21 cellular contexts compared by ENCODE assay signal in the genomic region with DNA sequence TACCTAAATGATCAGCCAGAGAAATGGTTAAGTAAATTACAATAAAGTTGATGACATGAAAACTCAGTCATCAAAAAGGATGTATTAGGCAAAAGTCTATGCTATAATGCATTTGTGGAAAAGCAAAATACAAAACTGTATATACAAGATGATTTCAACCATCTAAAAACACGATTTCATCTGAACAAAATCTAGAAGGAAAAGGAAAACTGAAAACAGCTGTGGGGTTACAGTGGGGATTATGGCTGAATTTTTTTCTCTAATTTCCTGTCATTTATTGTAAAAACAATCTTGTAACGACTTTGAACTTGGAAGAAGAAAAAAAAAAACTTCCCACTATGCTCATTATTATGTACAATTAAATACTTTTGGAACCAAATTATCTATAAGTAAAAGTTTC. TPM values are rescaled to one million over a fixed set of nuclear protein-coding genes. Genes with fewer than 3 reads are reported as not detected.
DNase-seq lines count a peak whose midpoint lies in the region; ATAC-seq and TF ChIP-seq lines count a peak whose summit lies in the region.
"Had no signal": no experiment of that assay in that cellular context is flagged by ENCODE, and none has a peak within 500 bp of the region (broad histone marks: within the 10 kb centered on the region; RNA-seq: fewer than 3 reads in every experiment).

No MANE protein-coding gene starts in this region.

- H3K36me3 ChIP-seq in heart left ventricle (no peaks in the 10 kb centered on the region), esophagus muscularis mucosa (peaks cover 0 to 3% (median 0%) of the 10 kb centered on the region in 4 donors), uterus (no peaks in the 10 kb centered on the region)
- H3K36me3 ChIP-seq: thoracic aorta had no signal

- H3K4me1 ChIP-seq in heart left ventricle: peaks cover 0 to 27% (median 10%) of the 10 kb centered on the region in 12 donors
- peaks cover 0 to 19% (median 3%) of the 10 kb centered on the region in 4 donors for H3K4me1 ChIP-seq in esophagus muscularis mucosa
- H3K4me1 ChIP-seq in uterus: no peaks in the 10 kb centered on the region

- TF ChIP-seq EP300 in esophagus muscularis mucosa (IDR thresholded peaks at IDR 0.05): no peak

- no peak overlapping the region for H3K4me3 Mint-ChIP-seq in nephron
- no peak overlapping the region for H3K4me3 Mint-ChIP-seq in activated CD8-positive, alpha-beta T cell treated with anti-CD3 and anti-CD28 coated beads, Interleukin-2, amount 10 ng/mL, durations not matched to agents 7 days and 5 days
- H3K4me3 Mint-ChIP-seq: activated naive CD8-positive, alpha-beta T cell treated with anti-CD3 and anti-CD28 coated beads, Interleukin-2, amount 10 ng/mL, durations not matched to agents 7 days and 5 days; activated T-cell treated with anti-CD3 and anti-CD28 coated beads, Interleukin-2, amount 50 U/mL, for 24 hours; CD4-positive, alpha-beta memory T cell had no signal

- H3K4me3 ChIP-seq in heart left ventricle: peak overlapping the region in 2 of 12 donors; percentile 3 to 31
- no peak overlapping the region for H3K4me3 ChIP-seq in esophagus muscularis mucosa
- no peak overlapping the region for H3K4me3 ChIP-seq in uterus
- H3K4me3 ChIP-seq: K562 had no signal

- peaks cover 21% of the 10 kb centered on the region for H3K36me3 Mint-ChIP-seq in nephron (ENCODE audit: low read depth)
- H3K36me3 Mint-ChIP-seq in activated CD8-positive, alpha-beta T cell treated with anti-CD3 and anti-CD28 coated beads, Interleukin-2, amount 10 ng/mL, durations not matched to agents 7 days and 5 days (ENCODE audit: low read depth): peaks cover 53% of the 10 kb centered on the region

- DNase-seq in heart left ventricle (no peak), Right ventricle myocardium superior (no peak), esophagus muscularis mucosa (ENCODE audit: extremely low spot score) (no peak), uterus (no peak), NCI-H1436 (lab: John Stamatoyannopoulos, UW) (no peak)
- no peak for DNase-seq in activated CD8-positive, alpha-beta T cell treated with anti-CD3 and anti-CD28 coated beads, Interleukin-2, amount 10 ng/mL, durations not matched to agents 7 days and 5 days
- DNase-seq: activated CD4-positive, alpha-beta T cell treated with anti-CD3 and anti-CD28 coated beads, Interleukin-2, amount 50 U/mL, for 1 hour; activated naive CD8-positive, alpha-beta T cell treated with anti-CD3 and anti-CD28 coated beads, Interleukin-2, amount 10 ng/mL, durations not matched to agents 7 days and 5 days; activated T-cell treated with anti-CD3 and anti-CD28 coated beads, Interleukin-2, amount 50 U/mL, for 24 hours; caudate nucleus; CD4-positive, alpha-beta memory T cell; mesendoderm; NCI-H69; right cardiac atrium; stimulated activated CD4-positive, alpha-beta T cell treated with anti-CD3 and anti-CD28 coated beads, Interleukin-4, amount 100 ng/mL, for 1 hour had no signal

- H3K27me3 ChIP-seq in heart left ventricle (no peaks in the 10 kb centered on the region), esophagus muscularis mucosa (no peaks in the 10 kb centered on the region), uterus (no peaks in the 10 kb centered on the region)
- H3K27me3 ChIP-seq: neutrophil had no signal

- H3K9me3 Mint-ChIP-seq in nephron: no peaks in the 10 kb centered on the region
- H3K9me3 Mint-ChIP-seq in activated CD8-positive, alpha-beta T cell treated with anti-CD3 and anti-CD28 coated beads, Interleukin-2, amount 10 ng/mL, durations not matched to agents 7 days and 5 days (ENCODE audit: insufficient read depth): no peaks in the 10 kb centered on the region
- H3K9me3 Mint-ChIP-seq: activated naive CD8-positive, alpha-beta T cell treated with anti-CD3 and anti-CD28 coated beads, Interleukin-2, amount 10 ng/mL, durations not matched to agents 7 days and 5 days; activated T-cell treated with anti-CD3 and anti-CD28 coated beads, Interleukin-2, amount 50 U/mL, for 24 hours; CD4-positive, alpha-beta memory T cell had no signal

- POLR2A ChIA-PET in activated CD8-positive, alpha-beta T cell treated with anti-CD3 and anti-CD28 coated beads, Interleukin-2, amount 10 ng/mL, durations not matched to agents 7 days and 5 days (lab: Charles Lee): no interaction called here

- no peaks in the 10 kb centered on the region for H3K27me3 Mint-ChIP-seq in nephron (ENCODE audit: low read depth)
- H3K27me3 Mint-ChIP-seq in activated CD8-positive, alpha-beta T cell treated with anti-CD3 and anti-CD28 coated beads, Interleukin-2, amount 10 ng/mL, durations not matched to agents 7 days and 5 days (ENCODE audit: low read depth): no peaks in the 10 kb centered on the region
- H3K27me3 Mint-ChIP-seq: activated naive CD8-positive, alpha-beta T cell treated with anti-CD3 and anti-CD28 coated beads, Interleukin-2, amount 10 ng/mL, durations not matched to agents 7 days and 5 days; activated T-cell treated with anti-CD3 and anti-CD28 coated beads, Interleukin-2, amount 50 U/mL, for 24 hours; CD4-positive, alpha-beta memory T cell had no signal

- WGBS in heart left ventricle, 4 donors: 37 to 61% (median 43%) methylated on average over 2 of the region's 2 CpGs
- 62% methylated on average over 2 of the region's 2 CpGs for WGBS in esophagus muscularis mucosa

- H3K9me3 ChIP-seq in heart left ventricle: no peaks in the 10 kb centered on the region
- no peaks in the 10 kb centered on the region for H3K9me3 ChIP-seq in esophagus muscularis mucosa
- no peaks in the 10 kb centered on the region for H3K9me3 ChIP-seq in uterus
- H3K9me3 ChIP-seq: neutrophil, thoracic aorta had no signal

- TF ChIP-seq POLR2A in heart left ventricle (IDR thresholded peaks at IDR 0.05) (no peak), esophagus muscularis mucosa (IDR thresholded peaks at IDR 0.05; ENCODE audit: low read depth) (no peak), uterus (IDR thresholded peaks at IDR 0.05) (no peak)

- ATAC-seq in heart left ventricle: no peak
- no peak for ATAC-seq in Right ventricle myocardium superior (ENCODE audit: poor library complexity)
- ATAC-seq in GM21529 (IDR thresholded peaks at IDR 0.05; ENCODE audit: unreplicated experiment): no peak
- ATAC-seq in activated CD8-positive, alpha-beta T cell treated with anti-CD3 and anti-CD28 coated beads, Interleukin-2, amount 10 ng/mL, durations not matched to agents 7 days and 5 days: no peak
- ATAC-seq: K562 had no signal

- H3K27ac ChIP-seq in heart left ventricle: peak overlapping the region in 11 of 12 donors; percentile 28 to 81 (median 65)
- peak overlapping the region; percentile 13 to 69 (median 40) for H3K27ac ChIP-seq in esophagus muscularis mucosa (replicated peaks in 1 of 4)
- peak overlapping the region; percentile 79 to 84 for H3K27ac ChIP-seq in uterus
- H3K27ac ChIP-seq: HL-60, neutrophil had no signal

- CTCF ChIA-PET in activated CD8-positive, alpha-beta T cell treated with anti-CD3 and anti-CD28 coated beads, Interleukin-2, amount 10 ng/mL, durations not matched to agents 7 days and 5 days (lab: Charles Lee): no interaction called here

- peaks cover 29% of the 10 kb centered on the region for H3K4me1 Mint-ChIP-seq in nephron
- H3K4me1 Mint-ChIP-seq in activated CD8-positive, alpha-beta T cell treated with anti-CD3 and anti-CD28 coated beads, Interleukin-2, amount 10 ng/mL, durations not matched to agents 7 days and 5 days (ENCODE audit: low read depth): peaks cover 23% of the 10 kb centered on the region
- H3K4me1 Mint-ChIP-seq: CD4-positive, alpha-beta memory T cell had no signal

- TF ChIP-seq CTCF in heart left ventricle (IDR thresholded peaks at IDR 0.05): no peak
- no peak for TF ChIP-seq CTCF in esophagus muscularis mucosa (IDR thresholded peaks at IDR 0.05)
- no peak for TF ChIP-seq CTCF in nephron (IDR thresholded peaks at IDR 0.05; ENCODE audit: unreplicated experiment in 3 of 3)
- TF ChIP-seq CTCF in uterus (IDR thresholded peaks at IDR 0.05): no peak

- peak overlapping the region; percentile 83 to 98 (median 92) for H3K27ac Mint-ChIP-seq in nephron
- no peak overlapping the region for H3K27ac Mint-ChIP-seq in activated CD8-positive, alpha-beta T cell treated with anti-CD3 and anti-CD28 coated beads, Interleukin-2, amount 10 ng/mL, durations not matched to agents 7 days and 5 days
- H3K27ac Mint-ChIP-seq: activated naive CD8-positive, alpha-beta T cell treated with anti-CD3 and anti-CD28 coated beads, Interleukin-2, amount 10 ng/mL, durations not matched to agents 7 days and 5 days; activated T-cell treated with anti-CD3 and anti-CD28 coated beads, Interleukin-2, amount 50 U/mL, for 24 hours; CD4-positive, alpha-beta memory T cell had no signal

- intact Hi-C loops in heart left ventricle (cut with DNase I) (no loop called here), Right ventricle myocardium superior (cut with DNase I) (no loop called here), esophagus muscularis mucosa (cut with DNase I) (no loop called here), uterus (cut with DNase I; ENCODE audit: low total_unique reads) (no loop called here)

RNA-seq across cellular contexts. Expression of a gene that starts 30.3 kb away (rescaled TPM):
- total RNA-seq in heart left ventricle: 1 to 10 TPM; 1.1 to 7.8 (median 1.6) TPM
- 1 to 10 TPM; 2.3 to 2.7 TPM for polyA plus RNA-seq in heart left ventricle
- 2.4 TPM for total RNA-seq in Right ventricle myocardium superior
- 1 to 10 TPM; 2.9 to 5.1 (median 4.8) TPM for total RNA-seq in esophagus muscularis mucosa
- 10 to 100 TPM in 1 of 4 donors, 1 to 10 TPM in 1, under 1 TPM in 1, not detected in 1; 0.26 to 14.5 (median 8.4) TPM for total RNA-seq in uterus
- 10 to 100 TPM; 43.7 to 47.9 TPM for total RNA-seq in activated CD8-positive, alpha-beta T cell treated with anti-CD3 and anti-CD28 coated beads, Interleukin-2, amount 10 ng/mL, durations not matched to agents 7 days and 5 days

RNA-seq across cellular contexts. Expression of a gene that starts 30.5 kb away (rescaled TPM):
- 10 to 100 TPM in 5 of 9 donors, 1 to 10 TPM in 4; 7.4 to 18.3 (median 10.9) TPM for total RNA-seq in heart left ventricle
- polyA plus RNA-seq in heart left ventricle: 10 to 100 TPM; 16.8 to 18.1 TPM
- total RNA-seq in Right ventricle myocardium superior: 9.3 TPM
- 10 to 100 TPM; 13.7 to 30.0 (median 15.7) TPM for total RNA-seq in esophagus muscularis mucosa
- 10 to 100 TPM; 13.6 to 52.4 (median 15.9) TPM for total RNA-seq in uterus
- 10 to 100 TPM; 13.7 to 15.8 TPM for total RNA-seq in activated CD8-positive, alpha-beta T cell treated with anti-CD3 and anti-CD28 coated beads, Interleukin-2, amount 10 ng/mL, durations not matched to agents 7 days and 5 days

RNA-seq across cellular contexts. Expression of a gene that starts 31.7 kb away (rescaled TPM):
- total RNA-seq in heart left ventricle: 10 to 100 TPM; 13.7 to 34.9 (median 23.0) TPM
- polyA plus RNA-seq in heart left ventricle: 1 to 10 TPM; 5.1 to 5.3 TPM
- 12.2 TPM for total RNA-seq in Right ventricle myocardium superior
- total RNA-seq in esophagus muscularis mucosa: 10 to 100 TPM; 35.6 to 42.6 (median 36.9) TPM
- 100 to 1,000 TPM in 2 of 4 donors, 10 to 100 TPM in 2; 43.8 to 130 (median 92.0) TPM for total RNA-seq in uterus
- total RNA-seq in activated CD8-positive, alpha-beta T cell treated with anti-CD3 and anti-CD28 coated beads, Interleukin-2, amount 10 ng/mL, durations not matched to agents 7 days and 5 days: under 1 TPM; 0.18 to 0.23 TPM

Comparison
In these comparisons a context has a peak if more than half of its experiments do, and no peak if none do; other contexts are left out.
1. RNA of a gene that starts 31.7 kb away (total RNA-seq): 43.8 to 130 TPM in uterus, 35.6 to 42.6 TPM in esophagus muscularis mucosa, 13.7 to 34.9 TPM in heart left ventricle and 12.2 TPM in Right ventricle myocardium superior (single experiment); 0.18 to 0.23 TPM in activated CD8-positive, alpha-beta T cell treated with anti-CD3 and anti-CD28 coated beads, Interleukin-2, amount 10 ng/mL, durations not matched to agents 7 days and 5 days; every median in the first group is over 10 times any median in the second.
2. Peak in every context shown above with its lines, with median percentiles within 50 percentile points of each other: H3K27ac ChIP-seq.